15 cellular contexts compared by ENCODE assay signal in the genomic region with DNA sequence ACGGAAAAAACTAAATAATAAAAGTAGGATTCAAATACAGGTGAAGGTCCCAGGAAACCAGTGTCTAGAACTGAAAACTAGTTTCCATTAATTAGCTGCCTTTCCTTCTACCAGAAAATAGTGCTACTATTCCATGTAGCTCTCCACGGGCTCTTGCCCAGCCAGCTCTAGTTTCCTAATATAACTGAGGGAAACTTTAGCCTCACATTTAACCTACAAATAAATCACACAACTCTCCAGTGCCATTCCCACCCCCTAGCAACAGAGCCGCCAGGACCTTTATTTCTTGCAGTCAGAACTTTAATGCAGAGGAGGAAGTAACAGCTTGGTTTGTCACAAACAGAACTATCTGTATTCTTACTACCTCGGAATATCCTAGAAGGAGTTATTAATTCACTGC. TPM values are rescaled to one million over a fixed set of nuclear protein-coding genes. Genes with fewer than 3 reads are reported as not detected.
DNase-seq lines count a peak whose midpoint lies in the region; ATAC-seq, FAIRE-seq and TF ChIP-seq lines count a peak whose summit lies in the region.
"Had no signal": no experiment of that assay in that cellular context is flagged by ENCODE, and none has a peak within 500 bp of the region (broad histone marks: within the 10 kb centered on the region; RNA-seq: fewer than 3 reads in every experiment).

No MANE protein-coding gene starts in this region.

- POLR2A ChIA-PET in H1 (lab: Charles Lee; ENCODE audit: partially characterized antibody), result interaction anchor here (0.8 to 5.2 kb wide), 6 partner anchors 10 to 293 kb away, joined by 3 to 42 read pairs (median 6); a partner anchor contains a TSS

- H4K91ac ChIP-seq in H1 (replicated peaks; ENCODE audit: insufficient read length, low read length), result no peak overlapping the region

- H3K4me1 ChIP-seq in right atrium auricular region (no peaks in the 10 kb centered on the region), H1 (replicated peaks in 1 of 4; ENCODE audit: control insufficient read depth in 3 of 4, insufficient read depth in 4 of 4, low read length in 3 of 4) (peaks cover 0 to 19% (median 10%) of the 10 kb centered on the region in 4 experiments; a peak in 5 of 7 replicates)
- H3K4me1 ChIP-seq: BLaER1 had no signal

- H3K4me1 Mint-ChIP-seq in memory B cell, result no peaks in the 10 kb centered on the region

- no peak overlapping the region for H3K27ac ChIP-seq in right atrium auricular region
- peak overlapping the region; percentile 26; the same call in 1 of the 2 replicates for H3K27ac ChIP-seq in H1 (ENCODE audit: low read depth, low read length)
- H3K27ac ChIP-seq: BLaER1 had no signal

- TF ChIP-seq EP300 in H1 (IDR thresholded peaks at IDR 0.05; ENCODE audit: borderline replicate concordance in 1 of 2, low read depth in 2 of 2, low read length in 2 of 2), result no peak

- H2BK20ac ChIP-seq in H1 (ENCODE audit: low read length), result no peak overlapping the region

- no peak overlapping the region for H4K5ac ChIP-seq in H1 (ENCODE audit: insufficient read length, low read depth, low read length)

- TF ChIP-seq RAD21 in H1 (IDR thresholded peaks at IDR 0.05 in 1 of 2, conservative IDR thresholded peaks at IDR 0.05 in 1 of 2; ENCODE audit: low read depth in 2 of 2, low read length in 2 of 2), result no peak

- no peak overlapping the region for H3K4me3 Mint-ChIP-seq in memory B cell
- H3K4me3 Mint-ChIP-seq: CD8-positive, alpha-beta T cell had no signal

- H3K36me3 ChIP-seq in right atrium auricular region (peaks cover 43% of the 10 kb centered on the region), H1 (ENCODE audit: control insufficient read depth in 2 of 4, insufficient read depth in 4 of 4, low read length in 3 of 4) (peaks cover 7 to 53% (median 22%) of the 10 kb centered on the region in 4 experiments)

- H3K27me3 ChIP-seq in right atrium auricular region (no peaks in the 10 kb centered on the region), H1 (replicated peaks in 1 of 4; ENCODE audit: control insufficient read depth in 3 of 4, extremely low read depth in 1 of 4, insufficient read depth in 3 of 4, low read length in 3 of 4) (no peaks in the 10 kb centered on the region)
- H3K27me3 ChIP-seq: BLaER1 had no signal

- TF ChIP-seq CTCF in right atrium auricular region (IDR thresholded peaks at IDR 0.05) (no peak), H1 (IDR thresholded peaks at IDR 0.05; ENCODE audit: control extremely low read depth in 1 of 3, insufficient read depth in 1 of 3, low read depth in 1 of 3, low read length in 3 of 3) (no peak)

- H4K20me1 ChIP-seq in H1 (replicated peaks in 1 of 2; ENCODE audit: control insufficient read depth in 1 of 2, insufficient read depth in 2 of 2, low read length in 2 of 2), result no peaks in the 10 kb centered on the region
- H4K20me1 ChIP-seq: BLaER1 had no signal

- H3K56ac ChIP-seq in H1 (replicated peaks; ENCODE audit: insufficient read length, low read depth, low read length), result no peak overlapping the region

- no peaks in the 10 kb centered on the region for H3K27me3 Mint-ChIP-seq in memory B cell

- H3K14ac ChIP-seq in H1 (ENCODE audit: insufficient read length), result no peak overlapping the region

- DNase-seq in Right ventricle myocardium inferior (ENCODE audit: missing footprints) (no peak), right atrium auricular region (ENCODE audit: low spot score) (no peak), H1 (ENCODE audit: low read depth in 1 of 2, low spot score in 2 of 2) (no peak), memory B cell (ENCODE audit: low spot score in 2 of 2) (no peak), GM03348 (ENCODE audit: low spot score) (no peak), NCI-H526 (lab: John Stamatoyannopoulos, UW) (no peak), SIG-M5 (lab: John Stamatoyannopoulos, UW) (no peak)
- DNase-seq: CD8-positive, alpha-beta T cell; KG1; NCI-H146; NCI-H2081; NCI-H524 had no signal

- H2BK120ac ChIP-seq in H1 (replicated peaks; ENCODE audit: low read depth, low read length), result no peak overlapping the region

- no peak overlapping the region for H2BK15ac ChIP-seq in H1 (ENCODE audit: low read length)

- CTCF ChIA-PET in H1 (lab: Charles Lee; ENCODE audit: partially characterized antibody), result interaction anchor here (0.8 to 1.6 kb wide), 6 partner anchors 9 to 252 kb away, joined by 3 to 8 read pairs (median 4); no protein-coding TSS in a partner anchor

- WGBS in H1 (ENCODE audit: extremely low coverage in 1 of 2, insufficient coverage in 1 of 2, insufficient read length in 1 of 2, insufficient replicate concordance in 2 of 2, low coverage in 1 of 2, low lambda C conversion rate in 2 of 2, missing lambda C conversion rate in 1 of 2), 2 experiments, result 81% methylated on average over 4 of the region's 4 CpGs; no CpG with 5 or more reads in 1 of the 2 experiments

- no peak for FAIRE-seq in H1 (lab: Jason Lieb, UNC)
- FAIRE-seq: A204.1, HepG2 had no signal

- H2BK12ac ChIP-seq in H1 (ENCODE audit: low read depth, low read length), result no peak overlapping the region

- no peak overlapping the region for H3K23ac ChIP-seq in H1 (ENCODE audit: insufficient read length)

- no peak overlapping the region for H3K4ac ChIP-seq in H1 (replicated peaks; ENCODE audit: insufficient read length, low read depth, low read length)

- no peak overlapping the region for H4K8ac ChIP-seq in H1 (ENCODE audit: extremely low read depth, insufficient read depth, low read length)

- peaks cover 5 to 20% of the 10 kb centered on the region in 2 experiments; a peak in 3 of 4 replicates for H3K79me2 ChIP-seq in H1 (ENCODE audit: control insufficient read depth in 1 of 2, insufficient read depth in 2 of 2, low read length in 2 of 2)

- H3K4me2 ChIP-seq in H1 (ENCODE audit: insufficient read depth in 1 of 2, low read depth in 2 of 2, low read length in 2 of 2), result no peak overlapping the region
- H3K4me2 ChIP-seq: BLaER1 had no signal

- no peak overlapping the region for H3K9ac ChIP-seq in H1 (replicated peaks in 1 of 4; ENCODE audit: extremely low read depth in 1 of 4, low read depth in 3 of 4, low read length in 3 of 4)
- H3K9ac ChIP-seq: BLaER1 had no signal

- no peak overlapping the region for H2AK5ac ChIP-seq in H1 (ENCODE audit: low read depth, low read length)

- H3K27ac Mint-ChIP-seq in memory B cell, result peak overlapping the region; percentile 38
- H3K27ac Mint-ChIP-seq: CD8-positive, alpha-beta T cell had no signal

- H3K9me3 ChIP-seq in right atrium auricular region, result no peaks in the 10 kb centered on the region
- no peaks in the 10 kb centered on the region for H3K9me3 ChIP-seq in H1 (ENCODE audit: insufficient read depth in 2 of 2, low read depth in 1 of 2, low read length in 1 of 2)
- H3K9me3 ChIP-seq: BLaER1 had no signal

- no peak; a peak in 1 of 3 replicates for TF ChIP-seq POLR2A in H1 (IDR thresholded peaks at IDR 0.05; ENCODE audit: control extremely low read depth in 1 of 2, low read depth in 2 of 2, low read length in 2 of 2)

- ATAC-seq in Right ventricle myocardium inferior (peak; percentile 62), memory B cell (ENCODE audit: low read depth) (no peak)
- ATAC-seq: CD8-positive, alpha-beta T cell; HepG2 had no signal

- no peak overlapping the region for H2BK5ac ChIP-seq in H1 (ENCODE audit: low read depth, low read length)

- no peak overlapping the region for H2AFZ ChIP-seq in H1 (ENCODE audit: low read length)

- peaks cover 2% of the 10 kb centered on the region for H3K79me1 ChIP-seq in H1 (ENCODE audit: low read depth, low read length)

- H3K36me3 Mint-ChIP-seq in memory B cell, result peaks cover 16% of the 10 kb centered on the region

- no peak overlapping the region for H3K18ac ChIP-seq in H1 (ENCODE audit: extremely low read depth, low read length)

- intact Hi-C loops in Right ventricle myocardium inferior (cut with DNase I), result no loop called here

- H3K23me2 ChIP-seq in H1 (ENCODE audit: low read depth, low read length), result no peaks in the 10 kb centered on the region

- H3K9me3 Mint-ChIP-seq in memory B cell, result no peaks in the 10 kb centered on the region
- H3K9me3 Mint-ChIP-seq: CD8-positive, alpha-beta T cell had no signal

- H3K4me3 ChIP-seq in right atrium auricular region (no peak overlapping the region), H1 (ENCODE audit: extremely low read depth in 1 of 4, insufficient read depth in 2 of 4, low read depth in 3 of 4, low read length in 4 of 4) (no peak overlapping the region)
- H3K4me3 ChIP-seq: BLaER1 had no signal

TF ChIP-seq in H1, 55 proteins besides CTCF, POLR2A, EP300 and RAD21:
- TF ChIP-seq NANOG (IDR thresholded peaks at IDR 0.05; ENCODE audit: insufficient read depth, low read depth, low read length, poor library complexity, severe bottlenecking), result no peak
- no peak for TF ChIP-seq TBP (IDR thresholded peaks at IDR 0.05; ENCODE audit: low read depth, low read length)
- TF ChIP-seq BACH1 (IDR thresholded peaks at IDR 0.05; ENCODE audit: low read length), result no peak
- TF ChIP-seq JUND (IDR thresholded peaks at IDR 0.05; ENCODE audit: low read length), result no peak
- no peak for TF ChIP-seq JUN (IDR thresholded peaks at IDR 0.05; ENCODE audit: low read depth, low read length)
- TF ChIP-seq BCL11A (IDR thresholded peaks at IDR 0.05; ENCODE audit: low read depth in 2 of 2, low read length in 2 of 2), result no peak
- no peak for TF ChIP-seq SUZ12 (IDR thresholded peaks at IDR 0.05; ENCODE audit: low read length)
- TF ChIP-seq ASH2L (IDR thresholded peaks at IDR 0.05; ENCODE audit: low read length), result no peak
- TF ChIP-seq EGR1 (IDR thresholded peaks at IDR 0.05; ENCODE audit: borderline replicate concordance, low read depth, low read length), result no peak
- TF ChIP-seq, protein P1, sequence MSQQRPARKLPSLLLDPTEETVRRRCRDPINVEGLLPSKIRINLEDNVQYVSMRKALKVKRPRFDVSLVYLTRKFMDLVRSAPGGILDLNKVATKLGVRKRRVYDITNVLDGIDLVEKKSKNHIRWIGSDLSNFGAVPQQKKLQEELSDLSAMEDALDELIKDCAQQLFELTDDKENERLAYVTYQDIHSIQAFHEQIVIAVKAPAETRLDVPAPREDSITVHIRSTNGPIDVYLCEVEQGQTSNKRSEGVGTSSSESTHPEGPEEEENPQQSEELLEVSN (IDR thresholded peaks at IDR 0.05), result no peak
- no peak for TF ChIP-seq CHD1 (IDR thresholded peaks at IDR 0.05; ENCODE audit: low read depth, low read length)
- TF ChIP-seq RNF2 (IDR thresholded peaks at IDR 0.05; ENCODE audit: borderline replicate concordance, low read depth, low read length, missing control alignments, poor library complexity, severe bottlenecking), result no peak

RNA-seq across cellular contexts. Expression of a gene that starts 10.3 kb away (rescaled TPM):
- 650 TPM for total RNA-seq in Right ventricle myocardium inferior
- 100 to 1,000 TPM; 101 to 188 TPM for total RNA-seq in right atrium auricular region
- 389 and 406 TPM in 2 replicates for total RNA-seq in H1 (2021; fragmentation: NEBNext Ultra II Directional; extraction: Animal tissue kit (Norgen Biotek cat#: 25700))
- polyA plus RNA-seq in H1 (2011; rRNA removed), result 277 and 508 TPM in 2 replicates
- polyA plus RNA-seq in H1 (2011; cell fraction: cytosol; rRNA removed), result 339 TPM
- 107 TPM for polyA plus RNA-seq in H1 (2011; cell fraction: nucleus; rRNA removed)
- 385 to 924 TPM (median 902 TPM) in 4 replicates for polyA plus RNA-seq in H1 (2012, experiment 1 of 2)
- polyA plus RNA-seq in H1 (2012, experiment 2 of 2), result 199 TPM
- polyA plus RNA-seq in H1 (2013, experiment 1 of 2), result 691 TPM
- 740 TPM for polyA plus RNA-seq in H1 (2013, experiment 2 of 2)
- 61.9 and 62.2 TPM in 2 replicates for polyA minus RNA-seq in H1 (2011; rRNA and poly(A)+ RNA removed)
- polyA minus RNA-seq in H1 (2011; cell fraction: cytosol; rRNA and poly(A)+ RNA removed), result 93.4 TPM
- polyA minus RNA-seq in H1 (2011; cell fraction: nucleus; rRNA and poly(A)+ RNA removed), result 146 TPM
